Comparison of ENCODE assay signal across 33 cellular contexts in genomic region chr2:27225526-27225925, GRCh38. TPM values are rescaled to one million over a fixed set of nuclear protein-coding genes. Genes with fewer than 3 reads are reported as not detected.
"Had no signal": no experiment of that assay in that cellular context is flagged by ENCODE, and none has a peak within 500 bp of the region (broad histone marks: within the 10 kb centered on the region; RNA-seq: fewer than 3 reads in every experiment).

No MANE protein-coding gene starts in this region.

- H3K27me3 ChIP-seq: gastrocnemius medialis, pancreas, right atrium auricular region, testis, tibial artery, uterus had no signal

- DNase-seq: cerebellar nuclear complex; effector CD8-positive, alpha-beta T cell; endodermal cell; foreskin fibroblast; gastrocnemius medialis; head of caudate nucleus; mesendoderm; midbrain; naive thymus-derived CD4-positive, alpha-beta T cell; occipital lobe; pancreas; stimulated activated CD4-positive, alpha-beta T cell treated with anti-CD3 and anti-CD28 coated beads, Interleukin-2, amount 100 ng/mL, for 24 hours; stimulated activated CD4-positive, alpha-beta T cell treated with anti-CD3 and anti-CD28 coated beads, Interleukin-4, amount 100 ng/mL, for 24 hours; stimulated activated naive CD8-positive, alpha-beta T cell treated with anti-CD3 and anti-CD28 coated beads, Interleukin-15, Interleukin-2, amounts not matched to agents 100 U/mL and 50 U/mL, for 24 hours; substantia nigra; testis; tibial artery; uterus had no signal

- H3K9me3 ChIP-seq: gastrocnemius medialis, pancreas, prostate gland, right atrium auricular region, testis, tibial artery, uterus had no signal

- H3K4me3 ChIP-seq: gastrocnemius medialis, lung, pancreas, prostate gland, right atrium auricular region, smooth muscle cell, testis, tibial artery, uterus had no signal

- H3K4me1 Mint-ChIP-seq: endodermal cell; nephron; stimulated activated memory B cell treated with anti-CD40 and anti-IgM and Interleukin-4, amounts not matched to agents 10 μg/mL and 1 μg/mL and 100 μg/mL, for 72 hours had no signal

- H3K4me2 ChIP-seq: smooth muscle cell had no signal

- H3K4me3 Mint-ChIP-seq: dendritic cell treated with granulocyte-macrophage colony-stimulating factor and Interleukin-4, amounts not matched to agents 40 ng/mL and 50 ng/mL, for 4 days; endodermal cell; nephron; stimulated activated memory B cell treated with anti-CD40 and anti-IgM and Interleukin-4, amounts not matched to agents 10 μg/mL and 1 μg/mL and 100 μg/mL, for 72 hours; type B pancreatic cell had no signal

- H3K27ac ChIP-seq: epithelial cell of prostate, gastrocnemius medialis, pancreas, prostate gland, right atrium auricular region, testis, tibial artery, uterus had no signal

- ATAC-seq: esophagus mucosa; gastrocnemius medialis; left lobe of liver; naive thymus-derived CD4-positive, alpha-beta T cell; pancreas; sciatic nerve; stimulated activated memory B cell treated with anti-CD40 and anti-IgM and Interleukin-4, amounts not matched to agents 10 μg/mL and 1 μg/mL and 100 μg/mL, for 72 hours; stimulated activated naive CD8-positive, alpha-beta T cell treated with anti-CD3 and anti-CD28 coated beads, Interleukin-15, Interleukin-2, amounts not matched to agents 100 U/mL and 50 U/mL, for 24 hours had no signal

- H3K27ac Mint-ChIP-seq: dendritic cell treated with granulocyte-macrophage colony-stimulating factor and Interleukin-4, amounts not matched to agents 40 ng/mL and 50 ng/mL, for 4 days; endodermal cell; nephron; stimulated activated memory B cell treated with anti-CD40 and anti-IgM and Interleukin-4, amounts not matched to agents 10 μg/mL and 1 μg/mL and 100 μg/mL, for 72 hours; type B pancreatic cell had no signal

- H3K27me3 Mint-ChIP-seq: dendritic cell treated with granulocyte-macrophage colony-stimulating factor and Interleukin-4, amounts not matched to agents 40 ng/mL and 50 ng/mL, for 4 days; naive thymus-derived CD4-positive, alpha-beta T cell; stimulated activated memory B cell treated with anti-CD40 and anti-IgM and Interleukin-4, amounts not matched to agents 10 μg/mL and 1 μg/mL and 100 μg/mL, for 72 hours; type B pancreatic cell had no signal

- H3K4me1 ChIP-seq: gastrocnemius medialis, pancreas, prostate gland, right atrium auricular region, tibial artery, uterus had no signal

RNA-seq across cellular contexts. Expression of gene SLC30A3, which starts 37.3 kb away (rescaled TPM):
- total RNA-seq: esophagus mucosa, left lobe of liver, liver, mucosa of gallbladder, sciatic nerve, smooth muscle cell had no signal
- polyA plus RNA-seq: keratinocyte had no signal

RNA-seq across cellular contexts. Expression of gene DNAJC5G, which starts 49.7 kb away (rescaled TPM):
- total RNA-seq: esophagus mucosa; gastrocnemius medialis; left lobe of liver; liver; lung; mucosa of gallbladder; naive thymus-derived CD4-positive, alpha-beta T cell; occipital lobe; sciatic nerve; smooth muscle cell had no signal
- polyA plus RNA-seq: keratinocyte; liver; lung; naive thymus-derived CD4-positive, alpha-beta T cell; smooth muscle cell had no signal
